12 cellular contexts compared by ENCODE assay signal in the genomic region with DNA sequence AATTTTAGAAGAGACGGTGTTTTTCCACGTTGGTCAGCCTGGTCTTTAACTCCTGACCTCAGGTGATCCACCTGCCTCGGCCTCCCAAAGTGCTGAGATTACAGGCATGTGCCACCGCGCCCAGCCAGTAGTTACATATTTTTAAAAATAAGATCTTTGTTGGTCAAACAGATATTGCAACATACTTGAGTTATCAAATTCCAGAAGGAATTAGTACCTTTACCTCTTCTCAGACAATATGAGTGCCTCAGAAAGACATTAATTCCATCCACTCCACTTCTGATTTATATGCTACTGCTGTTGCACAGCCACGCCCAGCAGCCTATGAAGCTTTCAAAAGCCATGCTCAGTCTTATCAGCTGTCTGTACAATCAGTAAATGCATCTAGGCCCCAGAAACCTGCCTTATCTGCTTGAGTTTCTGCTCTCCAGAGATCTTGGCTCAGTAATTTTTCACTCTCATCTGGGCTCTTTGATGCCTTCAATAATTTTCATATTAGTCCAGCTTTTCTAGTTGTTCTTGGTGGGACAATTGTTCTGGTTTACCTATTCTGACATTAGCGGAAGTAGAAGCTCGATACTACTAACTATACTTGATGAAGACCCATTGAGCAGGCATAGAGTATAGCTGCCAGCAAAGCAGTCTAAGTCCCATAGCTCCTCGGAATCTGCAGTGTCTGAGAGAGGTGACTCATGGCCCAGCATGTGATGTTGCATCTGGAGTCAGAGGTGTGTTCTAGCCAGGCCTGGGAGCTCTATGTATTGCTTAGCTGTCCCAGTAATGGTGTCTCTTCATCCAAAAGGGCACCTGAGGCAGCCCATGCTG. TPM values are rescaled to one million over a fixed set of nuclear protein-coding genes. Genes with fewer than 3 reads are reported as not detected.
DNase-seq lines count a peak whose midpoint lies in the region; ATAC-seq and TF ChIP-seq lines count a peak whose summit lies in the region.
"Had no signal": no experiment of that assay in that cellular context is flagged by ENCODE, and none has a peak within 500 bp of the region (broad histone marks: within the 10 kb centered on the region; RNA-seq: fewer than 3 reads in every experiment).

No MANE protein-coding gene starts in this region.

- H3K27ac Mint-ChIP-seq in CD4-positive, CD25-positive, alpha-beta regulatory T cell, result peak overlapping the region; percentile 37 to 83 (median 53)
- peak overlapping the region; percentile 61 for H3K27ac Mint-ChIP-seq in activated naive CD8-positive, alpha-beta T cell treated with anti-CD3 and anti-CD28 coated beads, Interleukin-2, amount 50 U/mL, for 24 hours
- H3K27ac Mint-ChIP-seq in WTC11, result no peak overlapping the region

- no peak overlapping the region for H3K23ac ChIP-seq in mesenchymal stem cell (ENCODE audit: low read length in 2 of 2)

- no peaks in the 10 kb centered on the region for H3K36me3 ChIP-seq in CD4-positive, CD25-positive, alpha-beta regulatory T cell (ENCODE audit: control insufficient read depth, insufficient read depth, low read length)
- peaks cover 0 to 3% of the 10 kb centered on the region in 2 experiments for H3K36me3 ChIP-seq in mesenchymal stem cell (ENCODE audit: control insufficient read depth in 1 of 2, insufficient read depth in 2 of 2, low read depth in 1 of 2, low read length in 2 of 2)
- no peaks in the 10 kb centered on the region for H3K36me3 ChIP-seq in testis (ENCODE audit: low read depth, missing control alignments)
- H3K36me3 ChIP-seq: heart left ventricle, pancreas had no signal

- peaks cover 35% of the 10 kb centered on the region for H3K4me1 ChIP-seq in CD4-positive, CD25-positive, alpha-beta regulatory T cell (ENCODE audit: control insufficient read depth, insufficient read depth, low read length, poor library complexity, severe bottlenecking)
- peaks cover 8% of the 10 kb centered on the region for H3K4me1 ChIP-seq in mesenchymal stem cell (ENCODE audit: control insufficient read depth, insufficient read depth, low read depth, low read length)
- no peaks in the 10 kb centered on the region for H3K4me1 ChIP-seq in testis
- H3K4me1 ChIP-seq: pancreas had no signal

- H3K4me3 ChIP-seq in CD4-positive, CD25-positive, alpha-beta regulatory T cell (ENCODE audit: low read depth, low read length), result no peak overlapping the region
- H3K4me3 ChIP-seq in mesenchymal stem cell (ENCODE audit: insufficient read depth in 1 of 2, low read depth in 1 of 2, low read length in 2 of 2) (no peak overlapping the region), testis (no peak overlapping the region)
- H3K4me3 ChIP-seq: heart left ventricle, pancreas had no signal

- POLR2A ChIA-PET in WTC11 (lab: Charles Lee), result no interaction called here

- H3K36me3 Mint-ChIP-seq in CD4-positive, CD25-positive, alpha-beta regulatory T cell, result no peaks in the 10 kb centered on the region
- H3K36me3 Mint-ChIP-seq in activated naive CD8-positive, alpha-beta T cell treated with anti-CD3 and anti-CD28 coated beads, Interleukin-2, amount 50 U/mL, for 24 hours (ENCODE audit: low read depth), result no peaks in the 10 kb centered on the region
- H3K36me3 Mint-ChIP-seq in WTC11, result no peaks in the 10 kb centered on the region; the same call in 1 of the 2 replicates

- H2AFZ ChIP-seq in mesenchymal stem cell (ENCODE audit: low read depth, low read length), result no peak overlapping the region

- H4K8ac ChIP-seq in mesenchymal stem cell (ENCODE audit: low read length), result no peak overlapping the region

- TF ChIP-seq POLR2A in testis (IDR thresholded peaks at IDR 0.05), result no peak

- H3K27ac ChIP-seq in CD4-positive, CD25-positive, alpha-beta regulatory T cell (ENCODE audit: insufficient read depth, low read length, poor library complexity, severe bottlenecking), result no peak overlapping the region
- no peak overlapping the region for H3K27ac ChIP-seq in mesenchymal stem cell (ENCODE audit: low read length, poor library complexity, severe bottlenecking)
- no peak overlapping the region for H3K27ac ChIP-seq in caudate nucleus (ENCODE audit: low read depth, low read length)
- no peak overlapping the region for H3K27ac ChIP-seq in testis
- H3K27ac ChIP-seq: heart left ventricle, pancreas had no signal

- H3K4ac ChIP-seq in mesenchymal stem cell (ENCODE audit: low read depth in 1 of 2, low read length in 2 of 2), result no peak overlapping the region

- H2BK15ac ChIP-seq in mesenchymal stem cell (ENCODE audit: low read depth, poor library complexity, severe bottlenecking), result no peak overlapping the region

- WGBS in mesenchymal stem cell, result 86% methylated on average over 6 of the region's 9 CpGs
- WGBS in testis, 2 donors, result 96% methylated on average over 9 of the region's 9 CpGs

- H2BK12ac ChIP-seq in mesenchymal stem cell (ENCODE audit: low read length in 2 of 2), result no peak overlapping the region

- H3K9me3 ChIP-seq in CD4-positive, CD25-positive, alpha-beta regulatory T cell (ENCODE audit: control insufficient read depth in 2 of 2, low read length in 2 of 2), result no peaks in the 10 kb centered on the region
- H3K9me3 ChIP-seq in mesenchymal stem cell (ENCODE audit: control insufficient read depth, low read length), result no peaks in the 10 kb centered on the region
- H3K9me3 ChIP-seq in testis, result no peaks in the 10 kb centered on the region
- H3K9me3 ChIP-seq: heart left ventricle, pancreas had no signal

- CTCF ChIA-PET in WTC11 (lab: Charles Lee), result interaction anchor here (1.0 kb wide), 1 partner anchor 14 kb away, joined by 3 read pairs; no protein-coding TSS in a partner anchor

- H3K4me1 Mint-ChIP-seq in CD4-positive, CD25-positive, alpha-beta regulatory T cell, result peaks cover 20 to 48% (median 35%) of the 10 kb centered on the region in 4 donors
- H3K4me1 Mint-ChIP-seq in activated naive CD8-positive, alpha-beta T cell treated with anti-CD3 and anti-CD28 coated beads, Interleukin-2, amount 50 U/mL, for 24 hours, result peaks cover 50% of the 10 kb centered on the region
- no peaks in the 10 kb centered on the region for H3K4me1 Mint-ChIP-seq in WTC11

- intact Hi-C loops in testis (cut with DNase I; ENCODE audit: low total_unique reads), result no loop called here

- peaks cover 0 to 3% (median 0%) of the 10 kb centered on the region in 7 donors for H3K9me3 Mint-ChIP-seq in CD4-positive, CD25-positive, alpha-beta regulatory T cell
- no peaks in the 10 kb centered on the region for H3K9me3 Mint-ChIP-seq in activated naive CD8-positive, alpha-beta T cell treated with anti-CD3 and anti-CD28 coated beads, Interleukin-2, amount 50 U/mL, for 24 hours
- peaks cover 14% of the 10 kb centered on the region; the same call in 1 of the 2 replicates for H3K9me3 Mint-ChIP-seq in WTC11

- H3K4me3 Mint-ChIP-seq in CD4-positive, CD25-positive, alpha-beta regulatory T cell, result peak overlapping the region in 3 of 4 donors; percentile 1 to 29 (median 10)
- no peak overlapping the region for H3K4me3 Mint-ChIP-seq in activated naive CD8-positive, alpha-beta T cell treated with anti-CD3 and anti-CD28 coated beads, Interleukin-2, amount 50 U/mL, for 24 hours
- no peak overlapping the region for H3K4me3 Mint-ChIP-seq in WTC11

- H4K91ac ChIP-seq in mesenchymal stem cell (ENCODE audit: low read length), result no peak overlapping the region

- H2AK5ac ChIP-seq in mesenchymal stem cell (ENCODE audit: low read length, severe bottlenecking), result no peak overlapping the region

- no peaks in the 10 kb centered on the region for H3K27me3 ChIP-seq in CD4-positive, CD25-positive, alpha-beta regulatory T cell (ENCODE audit: control insufficient read depth, insufficient read depth, low read length)
- H3K27me3 ChIP-seq in mesenchymal stem cell (ENCODE audit: control insufficient read depth in 1 of 2, insufficient read depth in 1 of 2, low read length in 2 of 2) (no peaks in the 10 kb centered on the region), testis (no peaks in the 10 kb centered on the region)
- H3K27me3 ChIP-seq: heart left ventricle, pancreas had no signal

- peak; percentile 16 to 36 for ATAC-seq in CD4-positive, CD25-positive, alpha-beta regulatory T cell (ENCODE audit: low read depth in 2 of 2)
- peak; percentile 18 for ATAC-seq in activated naive CD8-positive, alpha-beta T cell treated with anti-CD3 and anti-CD28 coated beads, Interleukin-2, amount 50 U/mL, for 24 hours
- no peak for ATAC-seq in GM21528 (IDR thresholded peaks at IDR 0.05; ENCODE audit: low FRiP score, unreplicated experiment)
- no peak for ATAC-seq in WTC11
- ATAC-seq: heart left ventricle, pancreas had no signal

- H3K9ac ChIP-seq in mesenchymal stem cell (ENCODE audit: low read length), result no peak overlapping the region

- TF ChIP-seq CTCF in WTC11 (IDR thresholded peaks at IDR 0.05), result no peak
- TF ChIP-seq CTCF in testis (IDR thresholded peaks at IDR 0.05), result no peak

- DNase-seq in CD4-positive, CD25-positive, alpha-beta regulatory T cell, result peak in 1 of 3 donors; percentile 59
- DNase-seq in HK-2 (ENCODE audit: unreplicated experiment), result peak; percentile 8
- peak; percentile 27 for DNase-seq in activated naive CD8-positive, alpha-beta T cell treated with anti-CD3 and anti-CD28 coated beads, Interleukin-2, amount 50 U/mL, for 24 hours
- peak; percentile 70 for DNase-seq in mesenchymal stem cell
- no peak for DNase-seq in caudate nucleus (lab: John Stamatoyannopoulos, UW)
- no peak for DNase-seq in WTC11 (ENCODE audit: low spot score)
- DNase-seq in testis, result no peak
- DNase-seq: activated naive CD4-positive, alpha-beta T cell; heart left ventricle; pancreas; SW 1271 had no signal

- H3K14ac ChIP-seq in mesenchymal stem cell (ENCODE audit: low read length in 2 of 2), result no peak overlapping the region

- no peak overlapping the region for H2BK120ac ChIP-seq in mesenchymal stem cell (ENCODE audit: low read depth, low read length)

- H3K4me2 ChIP-seq in mesenchymal stem cell (ENCODE audit: low read length, poor library complexity, severe bottlenecking), result no peak overlapping the region

- no peak overlapping the region for H2BK5ac ChIP-seq in mesenchymal stem cell (ENCODE audit: low read depth, low read length, poor library complexity, severe bottlenecking)

- peaks cover 2% of the 10 kb centered on the region for H3K79me1 ChIP-seq in mesenchymal stem cell (replicated peaks; ENCODE audit: low read length, poor library complexity, severe bottlenecking)

- H3K27me3 Mint-ChIP-seq in CD4-positive, CD25-positive, alpha-beta regulatory T cell, result peaks cover 8% of the 10 kb centered on the region
- peaks cover 1% of the 10 kb centered on the region for H3K27me3 Mint-ChIP-seq in activated naive CD8-positive, alpha-beta T cell treated with anti-CD3 and anti-CD28 coated beads, Interleukin-2, amount 50 U/mL, for 24 hours
- H3K27me3 Mint-ChIP-seq in WTC11 (ENCODE audit: low read depth), result no peaks in the 10 kb centered on the region

- no peak overlapping the region for H3K18ac ChIP-seq in mesenchymal stem cell (ENCODE audit: low read depth in 1 of 2, low read length in 2 of 2)

RNA-seq across cellular contexts. Expression of gene MEX3C, which starts 47.7 kb away (rescaled TPM):
- total RNA-seq in CD4-positive, CD25-positive, alpha-beta regulatory T cell, result 84.3 TPM
- polyA plus RNA-seq in CD4-positive, CD25-positive, alpha-beta regulatory T cell, result 10 to 100 TPM in 2 of 4 donors, 1 to 10 TPM in 2; 6.4 to 12.9 (median 10.0) TPM
- polyA plus RNA-seq in mesenchymal stem cell (2013, experiment 1 of 2), result 55.3 TPM
- polyA plus RNA-seq in mesenchymal stem cell (2013, experiment 2 of 2), result 57.2 TPM
- 70.4 to 79.4 TPM (median 73.9 TPM) in 3 replicates for total RNA-seq in WTC11 (2021)
- 100 to 1,000 TPM in 1 of 2 donors, 10 to 100 TPM in 1; 97.2 to 161 TPM for total RNA-seq in testis
- polyA plus RNA-seq in testis (ENCODE audit: insufficient read depth, low read depth, low replicate concordance), result 254 TPM

Comparison
In these comparisons a context has a peak if more than half of its experiments do, and no peak if none do; other contexts are left out.
1. ATAC-seq: peak in CD4-positive, CD25-positive, alpha-beta regulatory T cell (2 of 2) and activated naive CD8-positive, alpha-beta T cell treated with anti-CD3 and anti-CD28 coated beads, Interleukin-2, amount 50 U/mL, for 24 hours (single experiment); none in GM21528 (single experiment) and WTC11 (single experiment).
2. DNase-seq: peak in HK-2 (single experiment), activated naive CD8-positive, alpha-beta T cell treated with anti-CD3 and anti-CD28 coated beads, Interleukin-2, amount 50 U/mL, for 24 hours (single experiment) and mesenchymal stem cell (single experiment); none in caudate nucleus (0 of 61), WTC11 (single experiment) and testis (single experiment).
3. H3K4me3 Mint-ChIP-seq: peak in CD4-positive, CD25-positive, alpha-beta regulatory T cell (3 of 4); none in activated naive CD8-positive, alpha-beta T cell treated with anti-CD3 and anti-CD28 coated beads, Interleukin-2, amount 50 U/mL, for 24 hours (single experiment) and WTC11 (single experiment).